8 cellular contexts compared by ENCODE assay signal in the genomic region with DNA sequence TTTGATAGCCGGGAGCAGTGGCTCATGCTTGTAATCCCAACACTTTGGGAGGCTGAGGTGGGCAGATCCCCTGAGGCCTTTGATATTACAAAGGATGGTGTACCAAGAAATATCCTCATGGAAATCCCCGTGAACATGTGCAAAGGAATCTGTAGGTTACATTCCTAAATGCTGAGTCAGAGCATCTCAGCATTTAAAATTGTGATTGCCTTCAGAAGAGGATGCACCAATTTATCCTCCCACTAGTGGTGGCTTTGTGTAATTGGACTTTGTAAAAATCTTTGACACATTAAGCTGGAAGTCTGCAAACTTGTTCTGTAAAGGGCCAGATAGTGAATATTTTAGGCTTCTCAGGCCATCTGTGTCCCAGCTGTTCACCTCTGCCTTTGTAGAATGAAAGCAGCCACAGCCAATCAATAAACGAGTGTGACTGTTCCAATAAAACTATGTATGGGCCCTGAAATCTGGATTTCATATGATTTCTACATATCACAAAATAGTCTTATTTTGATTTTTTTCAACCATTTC. TPM values are rescaled to one million over a fixed set of nuclear protein-coding genes. Genes with fewer than 3 reads are reported as not detected.
DNase-seq lines count a peak whose midpoint lies in the region; ATAC-seq and TF ChIP-seq lines count a peak whose summit lies in the region.

No MANE protein-coding gene starts in this region.

- H3F3A ChIP-seq in OCI-LY1 (ENCODE audit: insufficient read depth, low read length), result no peaks in the 10 kb centered on the region

- H3K4me2 ChIP-seq in OCI-LY1 (ENCODE audit: low read length), result no peak overlapping the region

- H3K4me3 Mint-ChIP-seq in activated CD4-positive, alpha-beta T cell treated with anti-CD3 and anti-CD28 coated beads, Interleukin-2, amount 10 ng/mL, durations not matched to agents 24 days and 14 days, result no peak overlapping the region

- H3K4me3 ChIP-seq in OCI-LY1 (ENCODE audit: low read depth, low read length, poor library complexity, severe bottlenecking), result no peak overlapping the region
- H3K4me3 ChIP-seq in choroid plexus epithelial cell (ENCODE audit: low read depth, low read length), result no peak overlapping the region
- no peak overlapping the region for H3K4me3 ChIP-seq in lower lobe of right lung

- H3K4me1 Mint-ChIP-seq in activated CD4-positive, alpha-beta T cell treated with anti-CD3 and anti-CD28 coated beads, Interleukin-2, amount 10 ng/mL, durations not matched to agents 24 days and 14 days, result peaks cover 19% of the 10 kb centered on the region

- TF ChIP-seq CTCF in OCI-LY1 (IDR thresholded peaks at IDR 0.05; ENCODE audit: low read length) (peak; percentile 54; the same call in 1 of the 2 replicates), choroid plexus epithelial cell (conservative IDR thresholded peaks at IDR 0.05; ENCODE audit: low read depth, low read length) (peak; percentile 73), lower lobe of right lung (IDR thresholded peaks at IDR 0.05) (peak; percentile 37)

- H3K9me3 Mint-ChIP-seq in activated CD4-positive, alpha-beta T cell treated with anti-CD3 and anti-CD28 coated beads, Interleukin-2, amount 10 ng/mL, durations not matched to agents 24 days and 14 days, result peaks cover 4% of the 10 kb centered on the region

- peak overlapping the region; percentile 45 for H3K27ac Mint-ChIP-seq in activated CD4-positive, alpha-beta T cell treated with anti-CD3 and anti-CD28 coated beads, Interleukin-2, amount 10 ng/mL, durations not matched to agents 24 days and 14 days

- H3K9me2 ChIP-seq in OCI-LY1 (ENCODE audit: low read depth, low read length), result no peaks in the 10 kb centered on the region

- peak; percentile 13 to 48 for ATAC-seq in lower lobe of right lung

- H3K27ac ChIP-seq in OCI-LY1 (ENCODE audit: low read depth, low read length, poor library complexity, severe bottlenecking), result no peak overlapping the region
- no peak overlapping the region for H3K27ac ChIP-seq in lower lobe of right lung

- H3K36me3 Mint-ChIP-seq in activated CD4-positive, alpha-beta T cell treated with anti-CD3 and anti-CD28 coated beads, Interleukin-2, amount 10 ng/mL, durations not matched to agents 24 days and 14 days (ENCODE audit: low read depth), result peaks cover 52% of the 10 kb centered on the region

- CTCF ChIA-PET in HEK293T (lab: Yijun Ruan, JAX), result interaction anchor here (0.6 to 0.9 kb wide), 2 partner anchors 36 to 98 kb away, joined by 3 read pairs; no protein-coding TSS in a partner anchor

- no peak overlapping the region for H3K9ac ChIP-seq in OCI-LY1 (ENCODE audit: low read length)

- H3K9me3 ChIP-seq in OCI-LY1 (ENCODE audit: low read length) (no peaks in the 10 kb centered on the region), lower lobe of right lung (no peaks in the 10 kb centered on the region)

- no peaks in the 10 kb centered on the region for H3K27me3 ChIP-seq in OCI-LY1 (ENCODE audit: insufficient read depth, low read length)
- H3K27me3 ChIP-seq in lower lobe of right lung (ENCODE audit: low read depth), result no peaks in the 10 kb centered on the region

- no peaks in the 10 kb centered on the region for H4K20me1 ChIP-seq in OCI-LY1 (ENCODE audit: insufficient read depth, low read length)

- no peaks in the 10 kb centered on the region for H3K27me3 Mint-ChIP-seq in activated CD4-positive, alpha-beta T cell treated with anti-CD3 and anti-CD28 coated beads, Interleukin-2, amount 10 ng/mL, durations not matched to agents 24 days and 14 days

- DNase-seq in activated CD4-positive, alpha-beta T cell treated with anti-CD3 and anti-CD28 coated beads, Interleukin-2, amount 10 ng/mL, durations not matched to agents 24 days and 14 days, result no peak
- DNase-seq in activated CD4-positive, alpha-beta T cell treated with anti-CD3 and anti-CD28 coated beads, Interleukin-2, amount 50 U/mL, for 48 hours, result no peak
- peak; percentile 30 for DNase-seq in HEK293T (ENCODE audit: extremely low spot score)
- DNase-seq in choroid plexus epithelial cell (ENCODE audit: low read depth), result peak; percentile 97
- no peak for DNase-seq in lower lobe of right lung
- DNase-seq in HuH-7.5 (ENCODE audit: low spot score), result no peak
- DNase-seq in hypothalamus (lab: John Stamatoyannopoulos, UW), result no peak

- POLR2A ChIA-PET in HEK293T (lab: Yijun Ruan, JAX), result no interaction called here

- intact Hi-C loops in activated CD4-positive, alpha-beta T cell treated with anti-CD3 and anti-CD28 coated beads, Interleukin-2, amount 10 ng/mL, durations not matched to agents 24 days and 14 days (cut with micrococcal nuclease), result no loop called here
- intact Hi-C loops in lower lobe of right lung (cut with DNase I), result no loop called here

- H3K36me3 ChIP-seq in OCI-LY1 (ENCODE audit: insufficient read depth, low read length), result peaks cover 61% of the 10 kb centered on the region
- H3K36me3 ChIP-seq in lower lobe of right lung, result peaks cover 34% of the 10 kb centered on the region

- H2AFZ ChIP-seq in OCI-LY1 (ENCODE audit: low read length), result no peak overlapping the region

- H3K4me1 ChIP-seq in OCI-LY1 (ENCODE audit: insufficient read depth, low read length, severe bottlenecking), result peaks cover 3% of the 10 kb centered on the region
- H3K4me1 ChIP-seq in lower lobe of right lung, result peaks cover 5% of the 10 kb centered on the region

- H3K79me2 ChIP-seq in OCI-LY1 (ENCODE audit: insufficient read depth, low read length), result no peaks in the 10 kb centered on the region

TF ChIP-seq in HEK293T, 16 proteins besides CTCF, POLR2A, EP300 and RAD21:
- TF ChIP-seq BHLHE40 (IDR thresholded peaks at IDR 0.05; ENCODE audit: borderline replicate concordance), result no peak
- TF ChIP-seq FOXA1 (IDR thresholded peaks at IDR 0.05), result no peak
- no peak for TF ChIP-seq L3MBTL2 (conservative IDR thresholded peaks at IDR 0.05)
- TF ChIP-seq SUZ12 (IDR thresholded peaks at IDR 0.05), result no peak
- TF ChIP-seq NFRKB (IDR thresholded peaks at IDR 0.05), result no peak
- no peak for TF ChIP-seq SP1 (IDR thresholded peaks at IDR 0.05)

RNA-seq across cellular contexts. Expression of a gene that starts 11.8 kb away (rescaled TPM):
- total RNA-seq in activated CD4-positive, alpha-beta T cell treated with anti-CD3 and anti-CD28 coated beads, Interleukin-2, amount 10 ng/mL, durations not matched to agents 24 days and 14 days, result 94.0 and 98.0 TPM in 2 replicates
- total RNA-seq in lower lobe of right lung, result 61.0 TPM

RNA-seq across cellular contexts. Expression of a gene that starts 36.5 kb away (rescaled TPM):
- total RNA-seq in activated CD4-positive, alpha-beta T cell treated with anti-CD3 and anti-CD28 coated beads, Interleukin-2, amount 10 ng/mL, durations not matched to agents 24 days and 14 days, result 65.0 and 67.7 TPM in 2 replicates
- total RNA-seq in lower lobe of right lung, result 81.9 TPM

Comparison
In these comparisons a context has a peak if more than half of its experiments do, and no peak if none do; other contexts are left out.
1. DNase-seq: peak in HEK293T (single experiment) and choroid plexus epithelial cell (single experiment); none in activated CD4-positive, alpha-beta T cell treated with anti-CD3 and anti-CD28 coated beads, Interleukin-2, amount 10 ng/mL, durations not matched to agents 24 days and 14 days (single experiment), activated CD4-positive, alpha-beta T cell treated with anti-CD3 and anti-CD28 coated beads, Interleukin-2, amount 50 U/mL, for 48 hours (0 of 2), lower lobe of right lung (single experiment), HuH-7.5 (single experiment) and hypothalamus (0 of 51).
2. Peak in every context shown above with its lines, with median percentiles within 50 percentile points of each other: CTCF ChIP-seq.